ENCODE assay signal across 8 cellular contexts in genomic region chr2:152861349-152861942, GRCh38.
DNase-seq lines count a peak whose midpoint lies in the region; ATAC-seq and TF ChIP-seq lines count a peak whose summit lies in the region.

No MANE protein-coding gene starts in this region.

- H3K36me3 ChIP-seq in adrenal gland (replicated peaks in 1 of 2): no peaks in the 10 kb centered on the region
- H3K36me3 ChIP-seq in right lobe of liver: no peaks in the 10 kb centered on the region
- H3K36me3 ChIP-seq in ovary: no peaks in the 10 kb centered on the region

- TF ChIP-seq CTCF in 22Rv1 (IDR thresholded peaks at IDR 0.05) (peak; percentile 72), adrenal gland (IDR thresholded peaks at IDR 0.05) (peak; percentile 58 to 75 (median 62)), right lobe of liver (IDR thresholded peaks at IDR 0.05) (peak; percentile 59 to 79 (median 68)), ovary (IDR thresholded peaks at IDR 0.05) (no peak)

- intact Hi-C loops in adrenal gland (cut with DNase I): loop anchor here in 1 of 2 donors (10.0 kb wide), 1 partner anchor 653 kb away; no protein-coding TSS in a partner anchor
- intact Hi-C loops in right lobe of liver (cut with DNase I): no loop called here
- intact Hi-C loops in activated T-helper 2 cell treated with anti-CD3 and anti-CD28 coated beads, Interferon-gamma antibody, Interleukin-2, Interleukin-4, amounts not matched to agents 10 μg/mL and 5 μg/mL and 100 μg/mL, durations not matched to agents 14 hours and 24 hours and 36 hours (cut with micrococcal nuclease): no loop called here
- intact Hi-C loops in ovary (cut with DNase I): no loop called here

- DNase-seq in EL (peak; percentile 37), KG1 (lab: John Stamatoyannopoulos, UW) (peak; percentile 2), adrenal gland (peak in 6 of 7 donors; percentile 32 to 66 (median 62)), right lobe of liver (peak in 2 of 3 donors; percentile 23 to 52), ovary (no peak)
- DNase-seq in activated T-helper 2 cell treated with anti-CD3 and anti-CD28 coated beads, Interferon-gamma antibody, Interleukin-2, Interleukin-4, amounts not matched to agents 10 μg/mL and 5 μg/mL and 100 μg/mL, durations not matched to agents 14 hours and 24 hours and 36 hours (ENCODE audit: low spot score): no peak

- H3K4me1 ChIP-seq in adrenal gland (replicated peaks in 1 of 2) (no peaks in the 10 kb centered on the region), right lobe of liver (no peaks in the 10 kb centered on the region), ovary (ENCODE audit: insufficient read depth) (no peaks in the 10 kb centered on the region)

- H3K27ac ChIP-seq in 22Rv1 (no peak overlapping the region), adrenal gland (no peak overlapping the region), right lobe of liver (no peak overlapping the region), ovary (no peak overlapping the region)

- H3K9me3 Mint-ChIP-seq in activated T-helper 2 cell treated with anti-CD3 and anti-CD28 coated beads, Interferon-gamma antibody, Interleukin-2, Interleukin-4, amounts not matched to agents 10 μg/mL and 5 μg/mL and 100 μg/mL, durations not matched to agents 14 hours and 24 hours and 36 hours: peaks cover 38% of the 10 kb centered on the region

- no peaks in the 10 kb centered on the region for H3K27me3 Mint-ChIP-seq in activated T-helper 2 cell treated with anti-CD3 and anti-CD28 coated beads, Interferon-gamma antibody, Interleukin-2, Interleukin-4, amounts not matched to agents 10 μg/mL and 5 μg/mL and 100 μg/mL, durations not matched to agents 14 hours and 24 hours and 36 hours (ENCODE audit: low read depth)

- no peaks in the 10 kb centered on the region for H3K27me3 ChIP-seq in adrenal gland
- H3K27me3 ChIP-seq in right lobe of liver: no peaks in the 10 kb centered on the region
- no peaks in the 10 kb centered on the region for H3K27me3 ChIP-seq in ovary

- TF ChIP-seq POLR2A in adrenal gland (IDR thresholded peaks at IDR 0.05): no peak
- TF ChIP-seq POLR2A in right lobe of liver (IDR thresholded peaks at IDR 0.05): no peak
- TF ChIP-seq POLR2A in ovary (IDR thresholded peaks at IDR 0.05): no peak

- H3K4me1 Mint-ChIP-seq in activated T-helper 2 cell treated with anti-CD3 and anti-CD28 coated beads, Interferon-gamma antibody, Interleukin-2, Interleukin-4, amounts not matched to agents 10 μg/mL and 5 μg/mL and 100 μg/mL, durations not matched to agents 14 hours and 24 hours and 36 hours (ENCODE audit: low read depth): no peaks in the 10 kb centered on the region

- no peaks in the 10 kb centered on the region for H3K36me3 Mint-ChIP-seq in activated T-helper 2 cell treated with anti-CD3 and anti-CD28 coated beads, Interferon-gamma antibody, Interleukin-2, Interleukin-4, amounts not matched to agents 10 μg/mL and 5 μg/mL and 100 μg/mL, durations not matched to agents 14 hours and 24 hours and 36 hours (ENCODE audit: low read depth)

- H3K27ac Mint-ChIP-seq in activated T-helper 2 cell treated with anti-CD3 and anti-CD28 coated beads, Interferon-gamma antibody, Interleukin-2, Interleukin-4, amounts not matched to agents 10 μg/mL and 5 μg/mL and 100 μg/mL, durations not matched to agents 14 hours and 24 hours and 36 hours: no peak overlapping the region

- H3K9me3 ChIP-seq in adrenal gland (replicated peaks in 1 of 3): no peaks in the 10 kb centered on the region
- H3K9me3 ChIP-seq in right lobe of liver: no peaks in the 10 kb centered on the region
- no peaks in the 10 kb centered on the region for H3K9me3 ChIP-seq in ovary

- 63 to 72% (median 69%) methylated on average over 6 of the region's 6 CpGs for WGBS in adrenal gland, 4 donors
- 43% methylated on average over 6 of the region's 6 CpGs for WGBS in right lobe of liver (ENCODE audit: insufficient coverage, low coverage, low lambda C conversion rate, missing lambda C conversion rate)
- 72 to 80% (median 78%) methylated on average over 6 of the region's 6 CpGs for WGBS in ovary, 3 donors

- no peak overlapping the region for H3K4me3 Mint-ChIP-seq in activated T-helper 2 cell treated with anti-CD3 and anti-CD28 coated beads, Interferon-gamma antibody, Interleukin-2, Interleukin-4, amounts not matched to agents 10 μg/mL and 5 μg/mL and 100 μg/mL, durations not matched to agents 14 hours and 24 hours and 36 hours (ENCODE audit: low read depth)

- H3K4me3 ChIP-seq in adrenal gland (no peak overlapping the region), right lobe of liver (no peak overlapping the region), ovary (no peak overlapping the region)

- peak; percentile 86 to 91 (median 88) for ATAC-seq in right lobe of liver
- no peak for ATAC-seq in GM19035 (IDR thresholded peaks at IDR 0.05; ENCODE audit: unreplicated experiment)

- no peak for TF ChIP-seq EP300 in ovary (IDR thresholded peaks at IDR 0.05)

Comparison
In these comparisons a context has a peak if more than half of its experiments do, and no peak if none do; other contexts are left out.
1. CTCF ChIP-seq: peak in 22Rv1 (single experiment), adrenal gland (6 of 6) and right lobe of liver (4 of 4); none in ovary (0 of 3).
2. DNase-seq: peak in EL (single experiment), KG1 (single experiment), adrenal gland (6 of 7) and right lobe of liver (2 of 3); none in activated T-helper 2 cell treated with anti-CD3 and anti-CD28 coated beads, Interferon-gamma antibody, Interleukin-2, Interleukin-4, amounts not matched to agents 10 μg/mL and 5 μg/mL and 100 μg/mL, durations not matched to agents 14 hours and 24 hours and 36 hours (single experiment) and ovary (0 of 5).